Comparison of ENCODE assay signal across 17 cellular contexts in genomic region chr17:28705074-28705659, GRCh38. TPM values are rescaled to one million over a fixed set of nuclear protein-coding genes. Genes with fewer than 3 reads are reported as not detected.
DNase-seq lines count a peak whose midpoint lies in the region; ATAC-seq lines count a peak whose summit lies in the region.
"Had no signal": no experiment of that assay in that cellular context is flagged by ENCODE, and none has a peak within 500 bp of the region (broad histone marks: within the 10 kb centered on the region; RNA-seq: fewer than 3 reads in every experiment).

No MANE protein-coding gene starts in this region.

- ATAC-seq in stimulated activated memory B cell treated with anti-CD40 and anti-IgM and Interleukin-4, amounts not matched to agents 10 μg/mL and 1 μg/mL and 100 μg/mL, for 72 hours: no peak
- ATAC-seq: esophagus mucosa, left cardiac atrium had no signal

- H3K9me3 Mint-ChIP-seq in activated naive CD8-positive, alpha-beta T cell (ENCODE audit: low read depth): no peaks in the 10 kb centered on the region
- no peaks in the 10 kb centered on the region for H3K9me3 Mint-ChIP-seq in activated naive CD8-positive, alpha-beta T cell treated with anti-CD3 and anti-CD28 coated beads for 36 hours
- H3K9me3 Mint-ChIP-seq in dendritic cell treated with granulocyte-macrophage colony-stimulating factor and Interleukin-4, amounts not matched to agents 40 ng/mL and 50 ng/mL, for 4 days: no peaks in the 10 kb centered on the region
- no peaks in the 10 kb centered on the region for H3K9me3 Mint-ChIP-seq in stimulated activated memory B cell treated with anti-CD40 and anti-IgM and Interleukin-4, amounts not matched to agents 10 μg/mL and 1 μg/mL and 100 μg/mL, for 72 hours

- H3K27me3 Mint-ChIP-seq in activated naive CD8-positive, alpha-beta T cell: no peaks in the 10 kb centered on the region
- H3K27me3 Mint-ChIP-seq in activated naive CD8-positive, alpha-beta T cell treated with anti-CD3 and anti-CD28 coated beads for 36 hours: no peaks in the 10 kb centered on the region
- no peaks in the 10 kb centered on the region for H3K27me3 Mint-ChIP-seq in dendritic cell treated with granulocyte-macrophage colony-stimulating factor and Interleukin-4, amounts not matched to agents 40 ng/mL and 50 ng/mL, for 4 days
- H3K27me3 Mint-ChIP-seq in stimulated activated memory B cell treated with anti-CD40 and anti-IgM and Interleukin-4, amounts not matched to agents 10 μg/mL and 1 μg/mL and 100 μg/mL, for 72 hours: no peaks in the 10 kb centered on the region

- intact Hi-C loops in dendritic cell treated with granulocyte-macrophage colony-stimulating factor and Interleukin-4, amounts not matched to agents 40 ng/mL and 50 ng/mL, for 4 days (cut with micrococcal nuclease): no loop called here

- H3K36me3 Mint-ChIP-seq in activated naive CD8-positive, alpha-beta T cell: no peaks in the 10 kb centered on the region
- peaks cover 17% of the 10 kb centered on the region for H3K36me3 Mint-ChIP-seq in activated naive CD8-positive, alpha-beta T cell treated with anti-CD3 and anti-CD28 coated beads for 36 hours
- peaks cover 72% of the 10 kb centered on the region for H3K36me3 Mint-ChIP-seq in dendritic cell treated with granulocyte-macrophage colony-stimulating factor and Interleukin-4, amounts not matched to agents 40 ng/mL and 50 ng/mL, for 4 days (ENCODE audit: low read depth)
- peaks cover 42% of the 10 kb centered on the region for H3K36me3 Mint-ChIP-seq in stimulated activated memory B cell treated with anti-CD40 and anti-IgM and Interleukin-4, amounts not matched to agents 10 μg/mL and 1 μg/mL and 100 μg/mL, for 72 hours

- H3K4me3 Mint-ChIP-seq in activated naive CD8-positive, alpha-beta T cell: no peak overlapping the region
- no peak overlapping the region for H3K4me3 Mint-ChIP-seq in activated naive CD8-positive, alpha-beta T cell treated with anti-CD3 and anti-CD28 coated beads for 36 hours
- H3K4me3 Mint-ChIP-seq in dendritic cell treated with granulocyte-macrophage colony-stimulating factor and Interleukin-4, amounts not matched to agents 40 ng/mL and 50 ng/mL, for 4 days: no peak overlapping the region
- no peak overlapping the region for H3K4me3 Mint-ChIP-seq in stimulated activated memory B cell treated with anti-CD40 and anti-IgM and Interleukin-4, amounts not matched to agents 10 μg/mL and 1 μg/mL and 100 μg/mL, for 72 hours

- peak overlapping the region; percentile 68 for H3K27ac Mint-ChIP-seq in activated naive CD8-positive, alpha-beta T cell
- H3K27ac Mint-ChIP-seq in activated naive CD8-positive, alpha-beta T cell treated with anti-CD3 and anti-CD28 coated beads for 36 hours: no peak overlapping the region
- H3K27ac Mint-ChIP-seq in dendritic cell treated with granulocyte-macrophage colony-stimulating factor and Interleukin-4, amounts not matched to agents 40 ng/mL and 50 ng/mL, for 4 days: peak overlapping the region; percentile 12
- H3K27ac Mint-ChIP-seq in stimulated activated memory B cell treated with anti-CD40 and anti-IgM and Interleukin-4, amounts not matched to agents 10 μg/mL and 1 μg/mL and 100 μg/mL, for 72 hours: peak overlapping the region; percentile 25

- no peaks in the 10 kb centered on the region for H3K4me1 Mint-ChIP-seq in activated naive CD8-positive, alpha-beta T cell (ENCODE audit: low read depth)
- H3K4me1 Mint-ChIP-seq in activated naive CD8-positive, alpha-beta T cell treated with anti-CD3 and anti-CD28 coated beads for 36 hours: peaks cover 2% of the 10 kb centered on the region
- peaks cover 6% of the 10 kb centered on the region for H3K4me1 Mint-ChIP-seq in dendritic cell treated with granulocyte-macrophage colony-stimulating factor and Interleukin-4, amounts not matched to agents 40 ng/mL and 50 ng/mL, for 4 days (ENCODE audit: low read depth)
- peaks cover 11% of the 10 kb centered on the region for H3K4me1 Mint-ChIP-seq in stimulated activated memory B cell treated with anti-CD40 and anti-IgM and Interleukin-4, amounts not matched to agents 10 μg/mL and 1 μg/mL and 100 μg/mL, for 72 hours

- DNase-seq in activated naive CD8-positive, alpha-beta T cell treated with anti-CD3 and anti-CD28 coated beads for 36 hours: no peak
- DNase-seq in NCI-H345 (lab: John Stamatoyannopoulos, UW) (peak; percentile 28), NCI-H2227 (lab: John Stamatoyannopoulos, UW; ENCODE audit: unreplicated experiment) (no peak), GOT3 (lab: John Stamatoyannopoulos, UW) (no peak), Kasumi-1 (lab: John Stamatoyannopoulos, UW) (no peak)
- DNase-seq: KBM-7; left cardiac atrium; MV-4-11; NCI-H2029 treated with DMSO at 0.1 percent for 48 hours; NCI-H510A treated with DMSO at 0.1 percent for 48 hours; stimulated activated CD4-positive, alpha-beta T cell treated with anti-CD3 and anti-CD28 coated beads, Interleukin-15, amount 100 ng/mL, for 24 hours; T-helper 1 cell had no signal

RNA-seq across cellular contexts. Expression of gene PROCA1, which starts 6.5 kb away (rescaled TPM):
- 1 to 10 TPM; 3.1 to 3.9 TPM for total RNA-seq in activated naive CD8-positive, alpha-beta T cell treated with anti-CD3 and anti-CD28 coated beads for 36 hours

RNA-seq across cellular contexts. Expression of gene RAB34, which starts 12.5 kb away (rescaled TPM):
- 1 to 10 TPM; 7.6 to 8.2 TPM for total RNA-seq in activated naive CD8-positive, alpha-beta T cell treated with anti-CD3 and anti-CD28 coated beads for 36 hours

RNA-seq across cellular contexts. Expression of gene RPL23A, which starts 14.6 kb away (rescaled TPM):
- 1,000 to 10,000 TPM; 2,447 to 2,533 TPM for total RNA-seq in activated naive CD8-positive, alpha-beta T cell treated with anti-CD3 and anti-CD28 coated beads for 36 hours

RNA-seq across cellular contexts. Expression of gene TLCD1, which starts 20.9 kb away (rescaled TPM):
- 10 to 100 TPM; 15.5 to 17.8 TPM for total RNA-seq in activated naive CD8-positive, alpha-beta T cell treated with anti-CD3 and anti-CD28 coated beads for 36 hours
- total RNA-seq: mononuclear cell had no signal

RNA-seq across cellular contexts. Expression of gene NEK8, which starts 23.4 kb away (rescaled TPM):
- 1 to 10 TPM; 4.8 to 5.6 TPM for total RNA-seq in activated naive CD8-positive, alpha-beta T cell treated with anti-CD3 and anti-CD28 coated beads for 36 hours
